ENCODE assay signal across 1 cellular context in genomic region chr12:81086342-81086741, GRCh38.
TF ChIP-seq lines count a peak whose summit lies in the region.

No MANE protein-coding gene starts in this region.

TF ChIP-seq in HepG2, 621 proteins besides CTCF, POLR2A, EP300 and RAD21 (continued from another document and continues in another):
- no peak for TF ChIP-seq CHD2 (IDR thresholded peaks at IDR 0.05; ENCODE audit: low read depth, low read length)
- TF ChIP-seq ZNF710 (CRISPR knock-in tag; IDR thresholded peaks at IDR 0.05; ENCODE audit: borderline replicate concordance) = peak; percentile 94
- no peak for TF ChIP-seq HIC2 (CRISPR knock-in tag; IDR thresholded peaks at IDR 0.05; ENCODE audit: low read depth)
- 0 out of 2 replicates have a peak, but pooled peaks have one; percentile 43 for TF ChIP-seq ARNT2 (CRISPR knock-in tag; IDR thresholded peaks at IDR 0.05; ENCODE audit: low read depth)
- TF ChIP-seq ZNF350 (CRISPR knock-in tag; IDR thresholded peaks at IDR 0.05; ENCODE audit: borderline replicate concordance, low read depth) = no peak
- TF ChIP-seq PITX1 (CRISPR knock-in tag; IDR thresholded peaks at IDR 0.05) = peak; percentile 50; the same call in 1 of the 2 replicates
- no peak for TF ChIP-seq ZNF775 (CRISPR knock-in tag; IDR thresholded peaks at IDR 0.05; ENCODE audit: borderline replicate concordance)
- TF ChIP-seq ATF3 (CRISPR knock-in tag; IDR thresholded peaks at IDR 0.05) = peak; percentile 75; the same call in 1 of the 2 replicates
- no peak for TF ChIP-seq KLF15 (CRISPR knock-in tag; IDR thresholded peaks at IDR 0.05; ENCODE audit: borderline replicate concordance)
- TF ChIP-seq SKI (IDR thresholded peaks at IDR 0.05; ENCODE audit: partially characterized antibody) = no peak
- peak; percentile 91 for TF ChIP-seq HMG20A (CRISPR knock-in tag; IDR thresholded peaks at IDR 0.05; ENCODE audit: borderline replicate concordance)
- TF ChIP-seq MIER2 (CRISPR knock-in tag; IDR thresholded peaks at IDR 0.05) = 0 out of 2 replicates have a peak, but pooled peaks have one; percentile 42
- peak; percentile 97 for TF ChIP-seq TEF (CRISPR knock-in tag; IDR thresholded peaks at IDR 0.05)
- peak; percentile 90 for TF ChIP-seq POGZ (CRISPR knock-in tag; IDR thresholded peaks at IDR 0.05)
- TF ChIP-seq HOXA9 (CRISPR knock-in tag; IDR thresholded peaks at IDR 0.05; ENCODE audit: borderline replicate concordance) = no peak
- peak; percentile 79 for TF ChIP-seq RARA (CRISPR knock-in tag; IDR thresholded peaks at IDR 0.05)
- TF ChIP-seq PHB2 (IDR thresholded peaks at IDR 0.05; ENCODE audit: partially characterized antibody) = no peak
- peak; percentile 70; the same call in 1 of the 2 replicates for TF ChIP-seq RERE (CRISPR knock-in tag; IDR thresholded peaks at IDR 0.05; ENCODE audit: low read depth)
- TF ChIP-seq ZNF382 (CRISPR knock-in tag; IDR thresholded peaks at IDR 0.05; ENCODE audit: borderline replicate concordance) = no peak
- no peak for TF ChIP-seq ZNF773 (CRISPR knock-in tag; IDR thresholded peaks at IDR 0.05; ENCODE audit: borderline replicate concordance)
- TF ChIP-seq TCF7 (IDR thresholded peaks at IDR 0.05; ENCODE audit: low read depth) = peak; percentile 77
- 0 out of 2 replicates have a peak, but pooled peaks have one; percentile 38 for TF ChIP-seq ARNTL (CRISPR knock-in tag; IDR thresholded peaks at IDR 0.05)
- peak; percentile 89 for TF ChIP-seq ZMYM4 (CRISPR knock-in tag; IDR thresholded peaks at IDR 0.05)
- peak; percentile 96 for TF ChIP-seq HDAC2 (CRISPR knock-in tag; IDR thresholded peaks at IDR 0.05)
- no peak for TF ChIP-seq ZFP62 (CRISPR knock-in tag; IDR thresholded peaks at IDR 0.05)
- no peak for TF ChIP-seq ADNP (CRISPR knock-in tag; IDR thresholded peaks at IDR 0.05)
- no peak for TF ChIP-seq ZNF513 (CRISPR knock-in tag; conservative IDR thresholded peaks at IDR 0.05)
- peak; percentile 85 for TF ChIP-seq BCL6 (CRISPR knock-in tag; IDR thresholded peaks at IDR 0.05)
- TF ChIP-seq PRDM10 (CRISPR knock-in tag; IDR thresholded peaks at IDR 0.05; ENCODE audit: low read depth) = 0 out of 2 replicates have a peak, but pooled peaks have one; percentile 20
- 0 out of 2 replicates have a peak, but pooled peaks have one; percentile 31 for TF ChIP-seq POLR2G (IDR thresholded peaks at IDR 0.05; ENCODE audit: low read depth, low read length)
- TF ChIP-seq ARNT (IDR thresholded peaks at IDR 0.05) = no peak
- peak; percentile 85 for TF ChIP-seq KMT2B (CRISPR knock-in tag; IDR thresholded peaks at IDR 0.05)
- peak; percentile 69; the same call in 1 of the 2 replicates for TF ChIP-seq ZNF205 (CRISPR knock-in tag; IDR thresholded peaks at IDR 0.05)
- TF ChIP-seq ZC3H4 (CRISPR knock-in tag; IDR thresholded peaks at IDR 0.05; ENCODE audit: borderline replicate concordance) = no peak
- TF ChIP-seq FOXP1 (IDR thresholded peaks at IDR 0.05) = 0 out of 2 replicates have a peak, but pooled peaks have one; percentile 11
- TF ChIP-seq FOXP1 (CRISPR knock-in tag; IDR thresholded peaks at IDR 0.05) = peak; percentile 73
- TF ChIP-seq GLI4 (CRISPR knock-in tag; IDR thresholded peaks at IDR 0.05; ENCODE audit: borderline replicate concordance) = no peak
- 0 out of 2 replicates have a peak, but pooled peaks have one; percentile 41 for TF ChIP-seq ZNF724P (CRISPR knock-in tag; IDR thresholded peaks at IDR 0.05; ENCODE audit: borderline replicate concordance)
- 0 out of 2 replicates have a peak, but pooled peaks have one; percentile 42 for TF ChIP-seq STAT5B (CRISPR knock-in tag; IDR thresholded peaks at IDR 0.05)
- peak; percentile 64; the same call in 1 of the 2 replicates for TF ChIP-seq PHF21A (CRISPR knock-in tag; IDR thresholded peaks at IDR 0.05)
- no peak for TF ChIP-seq ATF5 (CRISPR knock-in tag; IDR thresholded peaks at IDR 0.05; ENCODE audit: low read depth)
- TF ChIP-seq ZGPAT (CRISPR knock-in tag; IDR thresholded peaks at IDR 0.05) = peak; percentile 82
- 0 out of 2 replicates have a peak, but pooled peaks have one; percentile 51 for TF ChIP-seq HHEX (CRISPR knock-in tag; IDR thresholded peaks at IDR 0.05)
